Comparison of ENCODE assay signal across 10 cellular contexts in the genomic region with DNA sequence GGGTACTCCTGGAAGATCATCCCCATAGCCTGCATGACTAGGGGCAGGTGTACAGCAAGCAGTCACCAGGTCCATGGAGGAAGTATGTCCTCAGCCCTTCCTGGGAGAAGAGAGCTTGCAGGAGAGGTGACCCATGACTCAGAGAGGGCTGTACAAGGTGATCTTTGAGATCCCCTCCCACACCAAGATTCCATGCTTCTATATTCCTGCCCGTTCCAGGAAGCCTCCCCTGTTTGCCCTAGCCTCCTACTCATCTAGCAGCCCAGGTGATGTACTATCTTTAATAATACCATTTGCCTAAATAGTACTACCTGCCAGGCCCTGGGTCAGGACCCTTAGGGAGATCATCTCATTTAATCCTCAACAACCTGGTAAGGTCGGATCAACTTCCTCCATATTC. TPM values are rescaled to one million over a fixed set of nuclear protein-coding genes. Genes with fewer than 3 reads are reported as not detected.
"Had no signal": no experiment of that assay in that cellular context is flagged by ENCODE, and none has a peak within 500 bp of the region (broad histone marks: within the 10 kb centered on the region; RNA-seq: fewer than 3 reads in every experiment).

No MANE protein-coding gene starts in this region.

RNA-seq across cellular contexts. Expression of a gene that starts 27.4 kb away (rescaled TPM):
- total RNA-seq: left lobe of liver, mammary epithelial cell, mesenteric fat pad, pulmonary artery endothelial cell had no signal

RNA-seq across cellular contexts. Expression of a gene that starts 40.3 kb away (rescaled TPM):
- total RNA-seq: left lobe of liver, mesenteric fat pad, osteocyte, pulmonary artery endothelial cell, sciatic nerve, skeletal muscle tissue, subcutaneous adipose tissue, tibial nerve, ureter had no signal
